8 cellular contexts compared by ENCODE assay signal in the genomic region with DNA sequence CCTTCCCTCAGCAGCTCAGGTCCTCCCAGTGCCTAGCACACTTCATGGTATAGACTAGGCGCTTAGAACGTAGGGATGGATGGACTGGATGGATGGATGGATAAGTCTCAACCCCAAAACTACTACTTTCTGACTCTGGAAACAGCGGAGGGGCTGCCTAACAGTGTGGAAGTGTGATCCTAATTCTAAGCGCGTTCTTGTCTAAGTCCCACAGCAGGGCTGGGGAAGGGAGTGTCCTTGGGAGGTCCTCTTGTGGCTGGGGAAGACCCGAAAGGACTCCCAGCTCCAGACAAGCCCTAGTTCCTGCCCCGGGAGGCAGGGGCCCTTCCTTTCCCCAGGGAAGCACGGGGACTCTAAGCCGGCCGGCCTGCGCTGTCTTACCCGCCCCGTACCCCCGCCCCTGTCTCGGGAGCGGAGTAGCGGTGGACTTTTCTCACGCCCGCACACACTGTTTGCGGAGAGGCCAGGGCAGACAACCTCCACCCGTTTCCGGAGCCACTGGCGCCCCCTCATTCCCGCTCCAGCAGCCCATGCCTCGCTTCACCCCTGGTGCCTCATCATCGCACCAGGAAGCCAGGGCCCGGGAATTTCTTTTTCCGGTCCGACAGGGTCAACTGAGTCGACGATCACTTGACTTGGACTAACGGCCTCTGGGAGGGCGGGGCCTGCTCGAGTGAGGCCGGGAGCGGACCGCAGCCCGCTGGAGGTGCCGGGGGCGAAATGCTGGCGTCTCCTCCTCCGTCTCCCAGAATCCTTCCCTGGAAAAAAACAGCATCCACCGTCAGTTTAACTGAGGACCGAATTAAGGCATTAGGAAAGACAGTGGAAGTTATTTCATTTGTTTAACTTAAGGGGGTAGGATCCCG.
DNase-seq lines count a peak whose midpoint lies in the region; ATAC-seq, FAIRE-seq and TF ChIP-seq lines count a peak whose summit lies in the region.

No MANE protein-coding gene starts in this region.

- H3K27ac ChIP-seq in HEK293 (ENCODE audit: extremely low read depth, low read depth, low read length) (peak overlapping the region; percentile 62), Peyer's patch (peak overlapping the region; percentile 50 to 81 (median 70)), right cardiac atrium (ENCODE audit: low read length) (peak overlapping the region; percentile 55)

- TF ChIP-seq POLR2A in Peyer's patch (IDR thresholded peaks at IDR 0.05) = peak in 1 of 2 donors; percentile 17

- DNase-seq in DMS114 treated with DMSO at 0.1 percent for 48 hours (lab: John Stamatoyannopoulos, UW; ENCODE audit: unreplicated experiment) (peak; percentile 72), Peyer's patch (peak; percentile 84 to 93 (median 87)), astrocyte of the cerebellum (ENCODE audit: low read depth) (peak; percentile 18), right cardiac atrium (peak; percentile 90 to 95 (median 94)), posterior cingulate gyrus (peak; percentile 55 to 96 (median 68)), SIG-M5 treated with dmso at 0.1 percent for 504 hours (lab: John Stamatoyannopoulos, UW; ENCODE audit: unreplicated experiment) (no peak), HTR-8/SVneo (ENCODE audit: insufficient read length, low spot score) (no peak)

- no peaks in the 10 kb centered on the region for H3K36me3 ChIP-seq in HEK293 (ENCODE audit: control insufficient read depth in 2 of 2, insufficient read depth in 1 of 2, low read length in 2 of 2)
- no peaks in the 10 kb centered on the region for H3K36me3 ChIP-seq in Peyer's patch

- H3K4me3 ChIP-seq in HEK293 (ENCODE audit: low read depth, low read length) (peak overlapping the region; percentile 35), Peyer's patch (peak overlapping the region; percentile 41 to 78 (median 62)), astrocyte of the cerebellum (ENCODE audit: low read depth, low read length) (peak overlapping the region; percentile 31), right cardiac atrium (ENCODE audit: low read length) (peak overlapping the region; percentile 50)

- TF ChIP-seq CTCF in HEK293 (tag by site-specific recombination; IDR thresholded peaks at IDR 0.05) = 0 out of 2 replicates have a peak, but pooled peaks have one; percentile 37
- no peak for TF ChIP-seq CTCF in Peyer's patch (IDR thresholded peaks at IDR 0.05)
- TF ChIP-seq CTCF in astrocyte of the cerebellum (IDR thresholded peaks at IDR 0.05; ENCODE audit: low read depth, low read length, missing control alignments) = no peak

- no peaks in the 10 kb centered on the region for H3K27me3 ChIP-seq in Peyer's patch
- H3K27me3 ChIP-seq in right cardiac atrium (ENCODE audit: control insufficient read depth, insufficient read depth) = no peaks in the 10 kb centered on the region

- 8% methylated on average over 45 of the region's 45 CpGs for WGBS in right cardiac atrium

- POLR2A ChIA-PET in HEK293 (lab: Yijun Ruan, JAX) = no interaction called here

- in situ Hi-C loops in astrocyte of the cerebellum (cut with HindIII; ENCODE audit: low sequenced_read_pairs) = no loop called here

- intact Hi-C loops in right cardiac atrium (cut with DNase I) (no loop called here), posterior cingulate gyrus (cut with DNase I) (no loop called here)

- peak; percentile 93 to 94 for ATAC-seq in right cardiac atrium

- H3K9me3 ChIP-seq in HEK293 (ENCODE audit: control insufficient read depth, insufficient read depth, low read depth, low read length) = no peaks in the 10 kb centered on the region
- no peaks in the 10 kb centered on the region for H3K9me3 ChIP-seq in Peyer's patch
- no peaks in the 10 kb centered on the region for H3K9me3 ChIP-seq in right cardiac atrium (ENCODE audit: control insufficient read depth, low read length)

- no peak for FAIRE-seq in HTR-8/SVneo (lab: Jason Lieb, UNC)

- H3K4me1 ChIP-seq in HEK293 (ENCODE audit: control insufficient read depth, insufficient read depth, low read length) = no peaks in the 10 kb centered on the region
- H3K4me1 ChIP-seq in Peyer's patch = no peaks in the 10 kb centered on the region
- H3K4me1 ChIP-seq in right cardiac atrium (ENCODE audit: control insufficient read depth, insufficient read depth, low read length) = no peaks in the 10 kb centered on the region

- CTCF ChIA-PET in HEK293 (lab: Yijun Ruan, JAX) = interaction anchor here (0.7 to 4.1 kb wide), 5 partner anchors 15 to 317 kb away, joined by 3 to 21 read pairs (median 3); no protein-coding TSS in a partner anchor

TF ChIP-seq in HEK293, 187 proteins besides CTCF, POLR2A, EP300 and RAD21 (continues in another document):
- TF ChIP-seq EGR2 (tag by site-specific recombination; IDR thresholded peaks at IDR 0.05; ENCODE audit: low read depth) = peak; percentile 65; the same call in 1 of the 2 replicates
- 0 out of 2 replicates have a peak, but pooled peaks have one; percentile 21 for TF ChIP-seq SP7 (tag by site-specific recombination; IDR thresholded peaks at IDR 0.05)
- TF ChIP-seq KLF1 (tag by site-specific recombination; IDR thresholded peaks at IDR 0.05) = 0 out of 2 replicates have a peak, but pooled peaks have one; percentile 21
- peak; percentile 42 for TF ChIP-seq SP2 (tag by site-specific recombination; IDR thresholded peaks at IDR 0.05)
- TF ChIP-seq ZBTB17 (tag by site-specific recombination; IDR thresholded peaks at IDR 0.05) = peak; percentile 34; the same call in 1 of the 2 replicates
- peak; percentile 61 for TF ChIP-seq ZIC2 (tag by site-specific recombination; IDR thresholded peaks at IDR 0.05)
- TF ChIP-seq ZNF335 (tag by site-specific recombination; conservative IDR thresholded peaks at IDR 0.05) = peak; percentile 71
- no peak for TF ChIP-seq KLF16 (tag by site-specific recombination; IDR thresholded peaks at IDR 0.05)
- TF ChIP-seq ZBTB20 (tag by site-specific recombination; IDR thresholded peaks at IDR 0.05) = peak; percentile 38; the same call in 1 of the 2 replicates
- peak; percentile 81; the same call in 1 of the 2 replicates for TF ChIP-seq ZNF394 (tag by site-specific recombination; IDR thresholded peaks at IDR 0.05; ENCODE audit: borderline replicate concordance)
- peak; percentile 30; the same call in 1 of the 2 replicates for TF ChIP-seq GLIS1 (tag by site-specific recombination; IDR thresholded peaks at IDR 0.05)
- no peak for TF ChIP-seq ZNF24 (tag by site-specific recombination; IDR thresholded peaks at IDR 0.05)
- TF ChIP-seq ZNF248 (tag by site-specific recombination; IDR thresholded peaks at IDR 0.05) = no peak
- TF ChIP-seq, protein P1, sequence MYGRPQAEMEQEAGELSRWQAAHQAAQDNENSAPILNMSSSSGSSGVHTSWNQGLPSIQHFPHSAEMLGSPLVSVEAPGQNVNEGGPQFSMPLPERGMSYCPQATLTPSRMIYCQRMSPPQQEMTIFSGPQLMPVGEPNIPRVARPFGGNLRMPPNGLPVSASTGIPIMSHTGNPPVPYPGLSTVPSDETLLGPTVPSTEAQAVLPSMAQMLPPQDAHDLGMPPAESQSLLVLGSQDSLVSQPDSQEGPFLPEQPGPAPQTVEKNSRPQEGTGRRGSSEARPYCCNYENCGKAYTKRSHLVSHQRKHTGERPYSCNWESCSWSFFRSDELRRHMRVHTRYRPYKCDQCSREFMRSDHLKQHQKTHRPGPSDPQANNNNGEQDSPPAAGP (tag by site-specific recombination; IDR thresholded peaks at IDR 0.05) = 0 out of 2 replicates have a peak, but pooled peaks have one; percentile 28
- TF ChIP-seq, protein P2, sequence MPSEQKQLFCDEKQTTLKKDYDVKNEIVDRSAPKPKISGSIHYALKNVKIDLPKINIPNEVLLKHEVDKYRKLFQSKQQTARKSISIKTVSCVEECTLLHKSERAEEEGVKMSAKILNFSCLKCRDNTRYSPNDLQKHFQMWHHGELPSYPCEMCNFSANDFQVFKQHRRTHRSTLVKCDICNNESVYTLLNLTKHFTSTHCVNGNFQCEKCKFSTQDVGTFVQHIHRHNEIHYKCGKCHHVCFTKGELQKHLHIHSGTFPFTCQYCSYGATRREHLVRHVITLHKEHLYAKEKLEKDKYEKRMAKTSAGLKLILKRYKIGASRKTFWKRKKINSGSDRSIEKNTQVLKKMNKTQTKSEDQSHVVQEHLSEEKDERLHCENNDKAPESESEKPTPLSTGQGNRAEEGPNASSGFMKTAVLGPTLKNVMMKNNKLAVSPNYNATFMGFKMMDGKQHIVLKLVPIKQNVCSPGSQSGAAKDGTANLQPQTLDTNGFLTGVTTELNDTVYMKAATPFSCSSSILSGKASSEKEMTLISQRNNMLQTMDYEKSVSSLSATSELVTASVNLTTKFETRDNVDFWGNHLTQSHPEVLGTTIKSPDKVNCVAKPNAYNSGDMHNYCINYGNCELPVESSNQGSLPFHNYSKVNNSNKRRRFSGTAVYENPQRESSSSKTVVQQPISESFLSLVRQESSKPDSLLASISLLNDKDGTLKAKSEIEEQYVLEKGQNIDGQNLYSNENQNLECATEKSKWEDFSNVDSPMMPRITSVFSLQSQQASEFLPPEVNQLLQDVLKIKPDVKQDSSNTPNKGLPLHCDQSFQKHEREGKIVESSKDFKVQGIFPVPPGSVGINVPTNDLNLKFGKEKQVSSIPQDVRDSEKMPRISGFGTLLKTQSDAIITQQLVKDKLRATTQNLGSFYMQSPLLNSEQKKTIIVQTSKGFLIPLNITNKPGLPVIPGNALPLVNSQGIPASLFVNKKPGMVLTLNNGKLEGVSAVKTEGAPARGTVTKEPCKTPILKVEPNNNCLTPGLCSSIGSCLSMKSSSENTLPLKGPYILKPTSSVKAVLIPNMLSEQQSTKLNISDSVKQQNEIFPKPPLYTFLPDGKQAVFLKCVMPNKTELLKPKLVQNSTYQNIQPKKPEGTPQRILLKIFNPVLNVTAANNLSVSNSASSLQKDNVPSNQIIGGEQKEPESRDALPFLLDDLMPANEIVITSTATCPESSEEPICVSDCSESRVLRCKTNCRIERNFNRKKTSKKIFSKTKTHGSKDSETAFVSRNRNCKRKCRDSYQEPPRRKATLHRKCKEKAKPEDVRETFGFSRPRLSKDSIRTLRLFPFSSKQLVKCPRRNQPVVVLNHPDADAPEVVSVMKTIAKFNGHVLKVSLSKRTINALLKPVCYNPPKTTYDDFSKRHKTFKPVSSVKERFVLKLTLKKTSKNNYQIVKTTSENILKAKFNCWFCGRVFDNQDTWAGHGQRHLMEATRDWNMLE (tag by site-specific recombination; conservative IDR thresholded peaks at IDR 0.05; ENCODE audit: low read depth) = peak; percentile 58
- TF ChIP-seq, protein P3, sequence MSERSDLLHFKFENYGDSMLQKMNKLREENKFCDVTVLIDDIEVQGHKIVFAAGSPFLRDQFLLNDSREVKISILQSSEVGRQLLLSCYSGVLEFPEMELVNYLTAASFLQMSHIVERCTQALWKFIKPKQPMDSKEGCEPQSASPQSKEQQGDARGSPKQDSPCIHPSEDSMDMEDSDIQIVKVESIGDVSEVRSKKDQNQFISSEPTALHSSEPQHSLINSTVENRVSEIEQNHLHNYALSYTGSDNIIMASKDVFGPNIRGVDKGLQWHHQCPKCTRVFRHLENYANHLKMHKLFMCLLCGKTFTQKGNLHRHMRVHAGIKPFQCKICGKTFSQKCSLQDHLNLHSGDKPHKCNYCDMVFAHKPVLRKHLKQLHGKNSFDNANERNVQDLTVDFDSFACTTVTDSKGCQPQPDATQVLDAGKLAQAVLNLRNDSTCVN (tag by site-specific recombination; optimal IDR thresholded peaks at IDR 0.05) = peak; percentile 37

Comparison
In these comparisons a context has a peak if more than half of its experiments do, and no peak if none do; other contexts are left out.
1. DNase-seq: peak in DMS114 treated with DMSO at 0.1 percent for 48 hours (single experiment), Peyer's patch (3 of 3), astrocyte of the cerebellum (single experiment), right cardiac atrium (3 of 3) and posterior cingulate gyrus (10 of 10); none in SIG-M5 treated with dmso at 0.1 percent for 504 hours (single experiment) and HTR-8/SVneo (single experiment).
2. Peak in every context shown above with its lines, with median percentiles within 50 percentile points of each other: H3K27ac ChIP-seq and H3K4me3 ChIP-seq.